23 cellular contexts compared by ENCODE assay signal in the genomic region with DNA sequence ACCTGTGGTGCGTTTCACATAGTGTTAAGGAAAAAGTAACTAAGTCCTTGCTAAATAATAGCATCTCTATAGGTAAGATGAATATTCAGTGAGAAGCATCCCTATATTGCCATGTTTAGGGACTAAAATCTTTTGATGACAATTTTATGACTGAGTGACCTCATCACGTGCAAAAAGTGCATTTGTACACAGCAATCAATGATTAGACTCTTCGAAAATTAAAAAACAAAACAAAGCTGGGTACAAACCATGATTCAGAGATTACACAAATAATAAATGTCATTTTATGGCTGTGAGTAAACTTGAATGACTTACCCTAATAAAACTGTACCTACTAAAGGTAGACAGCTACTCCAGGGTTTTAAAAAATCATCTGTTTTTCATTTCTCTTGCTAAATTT.
DNase-seq lines count a peak whose midpoint lies in the region; ATAC-seq, FAIRE-seq and TF ChIP-seq lines count a peak whose summit lies in the region.
"Had no signal": no experiment of that assay in that cellular context is flagged by ENCODE, and none has a peak within 500 bp of the region (broad histone marks: within the 10 kb centered on the region; RNA-seq: fewer than 3 reads in every experiment).

No MANE protein-coding gene starts in this region.

- peaks cover 92% of the 10 kb centered on the region for H3K4me1 Mint-ChIP-seq in activated naive CD4-positive, alpha-beta T cell treated with anti-CD3 and anti-CD28 coated beads for 36 hours (ENCODE audit: low read depth)
- H3K4me1 Mint-ChIP-seq in T-cell: peaks cover 90 to 95% (median 91%) of the 10 kb centered on the region in 3 donors
- H3K4me1 Mint-ChIP-seq in stimulated activated naive CD8-positive, alpha-beta T cell treated with anti-CD3 and anti-CD28 coated beads, Interleukin-15, amount 100 ng/mL, for 72 hours: peaks cover 99% of the 10 kb centered on the region

- no peak overlapping the region for H3K4me2 ChIP-seq in MM.1S (ENCODE audit: low read depth, low read length)
- H3K4me2 ChIP-seq: PC-9 had no signal

- POLR2A ChIA-PET in T-cell (lab: Charles Lee): interaction anchor here in 1 of 2 donors (0.6 kb wide), 1 partner anchor 72 kb away, joined by 3 read pairs; no protein-coding TSS in a partner anchor

- CTCF ChIA-PET in activated naive CD4-positive, alpha-beta T cell treated with anti-CD3 and anti-CD28 coated beads for 36 hours (lab: Charles Lee): interaction anchor here (1.9 kb wide), 1 partner anchor 9 kb away, joined by 7 read pairs; no protein-coding TSS in a partner anchor
- CTCF ChIA-PET in T-cell (lab: Charles Lee): interaction anchor here in 1 of 2 donors (1.1 to 1.6 kb wide), 2 partner anchors 9 to 74 kb away, joined by 3 to 5 read pairs; no protein-coding TSS in a partner anchor

- H4K20me1 ChIP-seq in MM.1S (ENCODE audit: insufficient read depth, low read length): no peaks in the 10 kb centered on the region

- intact Hi-C loops in activated naive CD4-positive, alpha-beta T cell treated with anti-CD3 and anti-CD28 coated beads for 36 hours (cut with micrococcal nuclease): loop anchor here (10.0 kb wide), 1 partner anchor 713 kb away; no protein-coding TSS in a partner anchor

- TF ChIP-seq EP300 in gastroesophageal sphincter (IDR thresholded peaks at IDR 0.05): no peak

- H3K27ac ChIP-seq in gastroesophageal sphincter (peak overlapping the region in 3 of 4 donors; percentile 50 to 98 (median 97)), MM.1S (ENCODE audit: low read length) (no peak overlapping the region)
- H3K27ac ChIP-seq: adrenal gland, breast epithelium, HL-60, PC-9, SJCRH30 had no signal

- no peaks in the 10 kb centered on the region for H3K79me2 ChIP-seq in MM.1S (ENCODE audit: low read length)

- no peaks in the 10 kb centered on the region for H3F3A ChIP-seq in MM.1S (ENCODE audit: insufficient read depth, low read length)

- H3K4me3 Mint-ChIP-seq in activated naive CD4-positive, alpha-beta T cell treated with anti-CD3 and anti-CD28 coated beads for 36 hours: no peak overlapping the region
- H3K4me3 Mint-ChIP-seq in T-cell: peak overlapping the region in 1 of 3 donors; percentile 66
- peak overlapping the region; percentile 5 to 47 for H3K4me3 Mint-ChIP-seq in stimulated activated naive CD8-positive, alpha-beta T cell treated with anti-CD3 and anti-CD28 coated beads, Interleukin-15, amount 100 ng/mL, for 72 hours

- no peak for TF ChIP-seq POLR2A in gastroesophageal sphincter (IDR thresholded peaks at IDR 0.05)
- no peak for TF ChIP-seq POLR2A in GM12891 (IDR thresholded peaks at IDR 0.05; ENCODE audit: low read depth, low read length)

- H2AFZ ChIP-seq in MM.1S (ENCODE audit: low read length): no peak overlapping the region
- H2AFZ ChIP-seq: PC-9 had no signal

- peak overlapping the region; percentile 74 for H3K27ac Mint-ChIP-seq in activated naive CD4-positive, alpha-beta T cell treated with anti-CD3 and anti-CD28 coated beads for 36 hours
- peak overlapping the region; percentile 80 to 86 for H3K27ac Mint-ChIP-seq in T-cell
- peak overlapping the region in 1 of 2 donors; percentile 45 for H3K27ac Mint-ChIP-seq in stimulated activated naive CD8-positive, alpha-beta T cell treated with anti-CD3 and anti-CD28 coated beads, Interleukin-15, amount 100 ng/mL, for 72 hours

- ATAC-seq in T-cell (replicated peaks in 1 of 4) (no peak), gastroesophageal sphincter (no peak), HG02642 (IDR thresholded peaks at IDR 0.05; ENCODE audit: poor library complexity, unreplicated experiment) (no peak)
- no peak for ATAC-seq in stimulated activated naive CD8-positive, alpha-beta T cell treated with anti-CD3 and anti-CD28 coated beads, Interleukin-15, amount 100 ng/mL, for 72 hours
- ATAC-seq: activated CD4-positive, CD25-positive, alpha-beta regulatory T cell treated with anti-CD3 and anti-CD28 coated beads, Interleukin-2, amount 50 U/mL, for 24 hours had no signal

- DNase-seq in activated naive CD4-positive, alpha-beta T cell treated with anti-CD3 and anti-CD28 coated beads for 36 hours: no peak
- DNase-seq in activated naive CD4-positive, alpha-beta T cell (lab: John Stamatoyannopoulos, UW): no peak
- DNase-seq in T-cell: no peak
- no peak for DNase-seq in stimulated activated naive CD8-positive, alpha-beta T cell treated with anti-CD3 and anti-CD28 coated beads, Interleukin-15, amount 100 ng/mL, for 72 hours
- DNase-seq in MM.1S: no peak
- no peak for DNase-seq in GM12891 (ENCODE audit: insufficient read length, low spot score)
- DNase-seq: ACHN; activated CD8-positive, alpha-beta memory T cell treated with anti-CD3 and anti-CD28 coated beads, Interleukin-2, amount 50 U/mL, for 48 hours; adrenal gland; H9; hypothalamus; mesenchymal stem cell; NCI-H1694 treated with DMSO at 0.1 percent for 48 hours; NCI-H774; PC-9; posterior cingulate gyrus; SJCRH30; stimulated activated CD4-positive, alpha-beta T cell treated with anti-CD3 and anti-CD28 coated beads, Interleukin-2, amount 100 ng/mL, for 48 hours had no signal

- H3K4me3 ChIP-seq in gastroesophageal sphincter (no peak overlapping the region), MM.1S (ENCODE audit: low read length) (no peak overlapping the region)
- H3K4me3 ChIP-seq: adrenal gland, breast epithelium, PC-9, SJCRH30 had no signal

- H3K4me1 ChIP-seq in gastroesophageal sphincter (peaks cover 5 to 84% (median 19%) of the 10 kb centered on the region in 3 donors), MM.1S (ENCODE audit: low read length) (peaks cover 2% of the 10 kb centered on the region; the same call in 1 of the 2 replicates)
- H3K4me1 ChIP-seq: SJCRH30 had no signal

- no peaks in the 10 kb centered on the region for H3K9me2 ChIP-seq in MM.1S (replicated peaks; ENCODE audit: insufficient read depth, low read length)

- FAIRE-seq in GM12891 (lab: Jason Lieb, UNC): no peak

- no peak for TF ChIP-seq CTCF in gastroesophageal sphincter (IDR thresholded peaks at IDR 0.05)
- no peak for TF ChIP-seq CTCF in MM.1S (IDR thresholded peaks at IDR 0.05; ENCODE audit: low read length)

- 76 to 89% methylated on average over 2 to 3 of the region's 3 CpGs for WGBS in gastroesophageal sphincter (ENCODE audit: low coverage in 1 of 2), 2 donors

- no peaks in the 10 kb centered on the region for H3K36me3 ChIP-seq in gastroesophageal sphincter
- no peaks in the 10 kb centered on the region for H3K36me3 ChIP-seq in MM.1S (replicated peaks; ENCODE audit: insufficient read depth, low read length)
- H3K36me3 ChIP-seq: adrenal gland, breast epithelium, SJCRH30 had no signal

- H3K27me3 ChIP-seq in gastroesophageal sphincter (no peaks in the 10 kb centered on the region), MM.1S (replicated peaks; ENCODE audit: insufficient read depth, low read length) (no peaks in the 10 kb centered on the region)
- H3K27me3 ChIP-seq: adrenal gland, breast epithelium, SJCRH30 had no signal

- H3K9me3 ChIP-seq in gastroesophageal sphincter (no peaks in the 10 kb centered on the region), MM.1S (replicated peaks; ENCODE audit: insufficient read depth, low read length) (no peaks in the 10 kb centered on the region)
- H3K9me3 ChIP-seq: adrenal gland, breast epithelium, SJCRH30 had no signal

- H3K9me3 Mint-ChIP-seq in activated naive CD4-positive, alpha-beta T cell treated with anti-CD3 and anti-CD28 coated beads for 36 hours: no peaks in the 10 kb centered on the region
- no peaks in the 10 kb centered on the region for H3K9me3 Mint-ChIP-seq in T-cell
- H3K9me3 Mint-ChIP-seq in stimulated activated naive CD8-positive, alpha-beta T cell treated with anti-CD3 and anti-CD28 coated beads, Interleukin-15, amount 100 ng/mL, for 72 hours: peaks cover 0 to 4% of the 10 kb centered on the region in 2 donors
- H3K9me3 Mint-ChIP-seq: H9 had no signal

- peaks cover 9% of the 10 kb centered on the region for H3K36me3 Mint-ChIP-seq in activated naive CD4-positive, alpha-beta T cell treated with anti-CD3 and anti-CD28 coated beads for 36 hours (ENCODE audit: low read depth)
- peaks cover 23% of the 10 kb centered on the region for H3K36me3 Mint-ChIP-seq in T-cell

- no peak overlapping the region for H3K9ac ChIP-seq in MM.1S (ENCODE audit: low read length)

- no peaks in the 10 kb centered on the region for H3K27me3 Mint-ChIP-seq in activated naive CD4-positive, alpha-beta T cell treated with anti-CD3 and anti-CD28 coated beads for 36 hours (ENCODE audit: low read depth)
- no peaks in the 10 kb centered on the region for H3K27me3 Mint-ChIP-seq in T-cell
- no peaks in the 10 kb centered on the region for H3K27me3 Mint-ChIP-seq in stimulated activated naive CD8-positive, alpha-beta T cell treated with anti-CD3 and anti-CD28 coated beads, Interleukin-15, amount 100 ng/mL, for 72 hours

TF ChIP-seq in GM12891, 5 proteins besides CTCF, POLR2A, EP300 and RAD21:
- TF ChIP-seq POLR2AphosphoS5 (IDR thresholded peaks at IDR 0.05; ENCODE audit: low read depth, low read length) (no peak), PAX5 (IDR thresholded peaks at IDR 0.05; ENCODE audit: insufficient read depth, low read length, severe bottlenecking) (no peak), POU2F2 (IDR thresholded peaks at IDR 0.05; ENCODE audit: low read depth, low read length) (no peak), TAF1 (IDR thresholded peaks at IDR 0.05; ENCODE audit: low read depth, low read length) (no peak), SPI1 (IDR thresholded peaks at IDR 0.05; ENCODE audit: low read depth, low read length) (no peak)
